ENCODE assay signal across 11 cellular contexts in the genomic region with DNA sequence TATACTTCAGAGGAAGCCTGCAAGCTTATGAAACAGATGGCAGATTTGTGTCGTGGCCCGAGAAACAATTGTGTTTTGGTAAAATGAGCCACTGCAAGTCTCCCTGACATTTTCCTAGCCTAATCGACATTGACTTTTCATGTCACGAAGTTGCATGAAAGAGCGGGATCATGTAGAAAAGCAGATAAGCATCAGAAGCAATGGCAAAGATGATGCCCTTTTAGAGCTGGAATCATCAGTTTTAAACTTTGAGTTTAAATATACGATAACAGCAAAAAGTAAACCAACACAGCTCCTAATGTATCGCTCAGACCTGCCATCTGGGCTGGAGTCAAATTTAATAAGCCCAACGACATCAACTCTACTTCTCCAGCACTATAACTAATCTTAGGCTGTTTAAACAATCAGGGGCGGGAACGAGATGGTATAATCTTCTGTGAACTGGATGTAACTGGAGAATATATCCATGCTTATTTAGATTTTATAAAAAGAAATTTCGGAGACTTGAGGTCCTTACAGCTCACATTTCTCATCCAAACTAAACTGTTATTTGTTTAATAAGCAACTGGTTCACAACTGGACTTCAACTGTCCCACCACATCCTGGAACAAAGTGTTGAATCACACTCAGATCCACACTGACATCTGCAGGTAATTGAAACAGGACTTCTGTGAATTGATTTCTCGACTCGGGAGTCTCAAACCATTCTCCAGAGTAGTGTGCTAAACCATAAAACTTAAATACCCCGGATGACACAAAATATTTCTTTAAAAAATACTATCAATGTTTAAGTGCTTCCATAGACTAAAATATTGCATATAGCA. TPM values are rescaled to one million over a fixed set of nuclear protein-coding genes. Genes with fewer than 3 reads are reported as not detected.
DNase-seq lines count a peak whose midpoint lies in the region; ATAC-seq, FAIRE-seq and TF ChIP-seq lines count a peak whose summit lies in the region.
"Had no signal": no experiment of that assay in that cellular context is flagged by ENCODE, and none has a peak within 500 bp of the region (broad histone marks: within the 10 kb centered on the region; RNA-seq: fewer than 3 reads in every experiment).

No MANE protein-coding gene starts in this region.

- H3K9me3 Mint-ChIP-seq in glutamatergic neuron (ENCODE audit: unreplicated experiment): peaks cover 3% of the 10 kb centered on the region
- no peaks in the 10 kb centered on the region for H3K9me3 Mint-ChIP-seq in activated naive CD8-positive, alpha-beta T cell treated with anti-CD3 and anti-CD28 coated beads, Interleukin-2, amount 50 U/mL, for 24 hours

- no peak for TF ChIP-seq EP300 in A549 (IDR thresholded peaks at IDR 0.05)

- H3K9me3 ChIP-seq in A549: no peaks in the 10 kb centered on the region; the same call in 2 of the 3 replicates
- H3K9me3 ChIP-seq in Panc1 (ENCODE audit: control insufficient read depth, insufficient read depth, low read depth, low read length): no peaks in the 10 kb centered on the region
- H3K9me3 ChIP-seq: Caco-2, thoracic aorta had no signal

- peak overlapping the region; percentile 89 for H3K4me2 ChIP-seq in A549

- peak overlapping the region; percentile 65 to 80 for H3K27ac ChIP-seq in A549
- no peak overlapping the region for H3K27ac ChIP-seq in Panc1 (ENCODE audit: low read length)
- H3K27ac ChIP-seq: thoracic aorta had no signal

- peaks cover 2% of the 10 kb centered on the region for H3K4me1 Mint-ChIP-seq in glutamatergic neuron (ENCODE audit: low read depth, unreplicated experiment)
- H3K4me1 Mint-ChIP-seq in activated naive CD8-positive, alpha-beta T cell treated with anti-CD3 and anti-CD28 coated beads, Interleukin-2, amount 50 U/mL, for 24 hours: no peaks in the 10 kb centered on the region

- H3K4me1 ChIP-seq in A549 (peaks cover 24% of the 10 kb centered on the region), Panc1 (ENCODE audit: control insufficient read depth, insufficient read depth, low read length) (no peaks in the 10 kb centered on the region)

- H3K36me3 ChIP-seq in Panc1 (ENCODE audit: control insufficient read depth, insufficient read depth, low read length): no peaks in the 10 kb centered on the region
- H3K36me3 ChIP-seq: thoracic aorta had no signal

- peak; percentile 29 to 74 for DNase-seq in A549 (ENCODE audit: low read depth in 1 of 2, low spot score in 1 of 2)
- no peak for DNase-seq in GM18507 (ENCODE audit: extremely low spot score, insufficient read length, low read depth)
- peak; percentile 42 for DNase-seq in Panc1 (ENCODE audit: low read depth, low spot score)
- peak; percentile 75 for DNase-seq in fibroblast of mammary gland (ENCODE audit: low read depth)
- DNase-seq in activated effector memory CD4-positive, alpha-beta T cell treated with anti-CD3 and anti-CD28 coated beads, Interleukin-2, amount 50 U/mL, for 16 hours: no peak
- DNase-seq in glutamatergic neuron: no peak
- DNase-seq in activated naive CD8-positive, alpha-beta T cell treated with anti-CD3 and anti-CD28 coated beads, Interleukin-2, amount 50 U/mL, for 24 hours: no peak

- no peaks in the 10 kb centered on the region for H3K27me3 Mint-ChIP-seq in glutamatergic neuron (ENCODE audit: unreplicated experiment)
- H3K27me3 Mint-ChIP-seq in activated naive CD8-positive, alpha-beta T cell treated with anti-CD3 and anti-CD28 coated beads, Interleukin-2, amount 50 U/mL, for 24 hours: peaks cover 2% of the 10 kb centered on the region

- no peak overlapping the region for H3K27ac Mint-ChIP-seq in glutamatergic neuron (ENCODE audit: unreplicated experiment)
- H3K27ac Mint-ChIP-seq in activated naive CD8-positive, alpha-beta T cell treated with anti-CD3 and anti-CD28 coated beads, Interleukin-2, amount 50 U/mL, for 24 hours: no peak overlapping the region

- in situ Hi-C loops in Panc1 (cut with HindIII; ENCODE audit: low pct_unique_long_range_greater_than_20kb, low sequenced_read_pairs): no loop called here

- TF ChIP-seq RAD21 in A549 (conservative IDR thresholded peaks at IDR 0.05 in 1 of 2, IDR thresholded peaks at IDR 0.05 in 1 of 2): peak; percentile 87 to 90

- CTCF ChIA-PET in A549 (lab: Yijun Ruan, JAX) (interaction anchor here (0.6 to 7.0 kb wide), 46 partner anchors 7 to 357 kb away, joined by 3 to 77 read pairs (median 4); partner anchors contain the start of gene PLAC1), Panc1 (lab: Charles Lee) (interaction anchor here (0.7 to 2.1 kb wide), 4 partner anchors 10 to 269 kb away, joined by 3 to 9 read pairs (median 4); no protein-coding TSS in a partner anchor)

- POLR2A ChIA-PET in A549 (lab: Yijun Ruan, JAX) (interaction anchor here (0.9 to 1.0 kb wide), 2 partner anchors 83 to 232 kb away, joined by 3 to 4 read pairs; no protein-coding TSS in a partner anchor), Panc1 (lab: Charles Lee) (no interaction called here)

- H3K36me3 Mint-ChIP-seq in glutamatergic neuron (ENCODE audit: unreplicated experiment): no peaks in the 10 kb centered on the region
- no peaks in the 10 kb centered on the region for H3K36me3 Mint-ChIP-seq in activated naive CD8-positive, alpha-beta T cell treated with anti-CD3 and anti-CD28 coated beads, Interleukin-2, amount 50 U/mL, for 24 hours (ENCODE audit: low read depth)

- TF ChIP-seq CTCF in A549 (IDR thresholded peaks at IDR 0.05) (peak; percentile 68), Panc1 (IDR thresholded peaks at IDR 0.05) (peak; percentile 52; the same call in 1 of the 2 replicates), fibroblast of mammary gland (conservative IDR thresholded peaks at IDR 0.05; ENCODE audit: control insufficient read depth, insufficient read depth, low read depth, low read length) (peak; percentile 33), glutamatergic neuron (IDR thresholded peaks at IDR 0.05; ENCODE audit: partially characterized antibody, unreplicated experiment) (no peak)

- no TSS peak for BruUV-seq in Panc1 (replicated peaks; lab: Mats Ljungman, UMichigan)

- intact Hi-C loops in Panc1 (cut with micrococcal nuclease; ENCODE audit: unreplicated experiment): loop anchor here (2.0 kb wide), 2 partner anchors 233 to 267 kb away; no protein-coding TSS in a partner anchor

- H3K4me3 ChIP-seq in A549 (0 out of 3 replicates have a peak overlapping the region, but pooled peaks have one; percentile 28), Panc1 (ENCODE audit: low read depth in 2 of 2, low read length in 2 of 2) (no peak overlapping the region), fibroblast of mammary gland (ENCODE audit: control insufficient read depth, low read depth, low read length) (no peak overlapping the region)
- H3K4me3 ChIP-seq: thoracic aorta had no signal

- 60% methylated on average over 14 of the region's 14 CpGs for WGBS in A549 (ENCODE audit: missing lambda C conversion rate)

- no peak for TF ChIP-seq POLR2A in A549 (IDR thresholded peaks at IDR 0.05; ENCODE audit: low read length)

- H3K4me3 Mint-ChIP-seq in glutamatergic neuron (ENCODE audit: unreplicated experiment): no peak overlapping the region
- H3K4me3 Mint-ChIP-seq in activated naive CD8-positive, alpha-beta T cell treated with anti-CD3 and anti-CD28 coated beads, Interleukin-2, amount 50 U/mL, for 24 hours: no peak overlapping the region

- H3K27me3 ChIP-seq in Panc1 (ENCODE audit: control insufficient read depth, insufficient read depth, low read length): no peaks in the 10 kb centered on the region

- FAIRE-seq in A549 (lab: Jason Lieb, UNC): peak; percentile 82
- FAIRE-seq in GM18507 (lab: Jason Lieb, UNC): peak; percentile 59

- ATAC-seq in A549 (peak; percentile 66 to 86; a peak in 4 of 6 replicates), Panc1 (peak; percentile 62), HG03432 (IDR thresholded peaks at IDR 0.05; ENCODE audit: unreplicated experiment) (no peak)
- ATAC-seq in activated naive CD8-positive, alpha-beta T cell treated with anti-CD3 and anti-CD28 coated beads, Interleukin-2, amount 50 U/mL, for 24 hours: no peak
- ATAC-seq: left lobe of liver had no signal

TF ChIP-seq in A549, 52 proteins besides CTCF, POLR2A, EP300 and RAD21:
- TF ChIP-seq E2F6 (IDR thresholded peaks at IDR 0.05; ENCODE audit: borderline replicate concordance, low read depth) (no peak), SMC3 (IDR thresholded peaks at IDR 0.05) (peak; percentile 92)

RNA-seq across cellular contexts. Expression of gene PABIR2, which starts 43.6 kb away (rescaled TPM):
- polyA plus RNA-seq in A549 (2011; rRNA removed): 39.0 and 53.8 TPM in 2 replicates
- polyA plus RNA-seq in A549 (2012; cell fraction: cytosol; rRNA removed): 21.6 and 28.3 TPM in 2 replicates
- 22.8 and 27.9 TPM in 2 replicates for polyA plus RNA-seq in A549 (2012; cell fraction: nucleus; rRNA removed)
- polyA plus RNA-seq in A549 (2017; fragmentation: RNase III; extraction: RNeasy Plus Mini Kit Qiagen cat#74134 plus additional on column Dnase treatment): 35.2 to 36.0 TPM (median 35.3 TPM) in 3 replicates
- polyA minus RNA-seq in A549 (2011; rRNA and poly(A)+ RNA removed): 26.8 and 30.0 TPM in 2 replicates
- total RNA-seq in Panc1 (2021; ENCODE audit: unreplicated experiment): 98.8 TPM
- polyA plus RNA-seq in Panc1 (2012; ENCODE audit: insufficient read length): 48.5 TPM
- 8.0 TPM for total RNA-seq in glutamatergic neuron (ENCODE audit: unreplicated experiment)

Comparison
In these comparisons a context has a peak if more than half of its experiments do, and no peak if none do; other contexts are left out.
1. ATAC-seq: peak in A549 (2 of 2) and Panc1 (single experiment); none in HG03432 (single experiment) and activated naive CD8-positive, alpha-beta T cell treated with anti-CD3 and anti-CD28 coated beads, Interleukin-2, amount 50 U/mL, for 24 hours (single experiment).
2. DNase-seq: peak in A549 (2 of 2), Panc1 (single experiment) and fibroblast of mammary gland (single experiment); none in GM18507 (single experiment), activated effector memory CD4-positive, alpha-beta T cell treated with anti-CD3 and anti-CD28 coated beads, Interleukin-2, amount 50 U/mL, for 16 hours (single experiment), glutamatergic neuron (single experiment) and activated naive CD8-positive, alpha-beta T cell treated with anti-CD3 and anti-CD28 coated beads, Interleukin-2, amount 50 U/mL, for 24 hours (single experiment).
3. RNA of gene PABIR2, which starts 43.6 kb away (total RNA-seq): 98.8 TPM in Panc1 (single experiment); 8.0 TPM in glutamatergic neuron (single experiment); every median in the first group is over 10 times any median in the second.